28 cellular contexts compared by ENCODE assay signal in the genomic region with DNA sequence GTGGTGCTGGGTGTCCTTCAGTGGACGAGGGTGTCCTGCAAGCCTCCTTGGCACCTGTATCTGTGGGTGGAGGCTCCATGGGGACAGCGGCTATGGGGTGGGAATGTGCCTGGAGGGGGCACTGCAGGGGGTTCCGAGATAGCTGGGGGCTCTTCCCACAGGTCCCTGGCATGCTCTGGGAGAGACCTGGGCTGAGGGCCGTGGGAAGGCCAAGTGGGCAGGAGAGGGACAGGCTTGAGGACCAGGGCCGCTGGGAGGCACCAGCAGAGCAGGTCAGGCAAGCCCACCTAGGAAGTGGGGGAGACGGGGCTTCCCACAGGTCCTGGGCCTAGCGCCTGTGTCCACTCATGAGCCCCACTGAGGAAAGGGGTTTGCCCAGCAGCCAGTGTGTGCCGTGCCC. TPM values are rescaled to one million over a fixed set of nuclear protein-coding genes. Genes with fewer than 3 reads are reported as not detected.
DNase-seq lines count a peak whose midpoint lies in the region; ATAC-seq, FAIRE-seq and TF ChIP-seq lines count a peak whose summit lies in the region.
"Had no signal": no experiment of that assay in that cellular context is flagged by ENCODE, and none has a peak within 500 bp of the region (broad histone marks: within the 10 kb centered on the region; RNA-seq: fewer than 3 reads in every experiment).

No MANE protein-coding gene starts in this region.

- no peak overlapping the region for H4K5ac ChIP-seq in H1 (ENCODE audit: insufficient read length, low read depth, low read length)

- intact Hi-C loops in activated T-helper 1 cell treated with anti-CD3 and anti-CD28 coated beads, Interleukin-12 subunit alpha, Interleukin-12 subunit beta, Interleukin-2, Interleukin-4 antibody, amounts not matched to agents 30 ng/mL and 10 ng/mL and 1 ng/mL, durations not matched to agents 14 hours and 24 hours and 36 hours (cut with micrococcal nuclease) = no loop called here

- H2AFZ ChIP-seq in H1 (ENCODE audit: low read length) (no peak overlapping the region), mesenchymal stem cell (ENCODE audit: low read depth, low read length) (no peak overlapping the region), osteoblast (ENCODE audit: low read length) (no peak overlapping the region)

- peaks cover 3% of the 10 kb centered on the region for H3K27me3 Mint-ChIP-seq in activated T-helper 1 cell treated with anti-CD3 and anti-CD28 coated beads, Interleukin-12 subunit alpha, Interleukin-12 subunit beta, Interleukin-2, Interleukin-4 antibody, amounts not matched to agents 30 ng/mL and 10 ng/mL and 1 ng/mL, durations not matched to agents 14 hours and 24 hours and 36 hours (ENCODE audit: insufficient read depth)
- H3K27me3 Mint-ChIP-seq: CD8-positive, alpha-beta memory T cell had no signal

- peak overlapping the region; percentile 39; the same call in 1 of the 2 replicates for H2BK12ac ChIP-seq in H1 (ENCODE audit: low read depth, low read length)
- H2BK12ac ChIP-seq in mesenchymal stem cell (ENCODE audit: low read length in 2 of 2) = no peak overlapping the region

- H4K91ac ChIP-seq in H1 (replicated peaks; ENCODE audit: insufficient read length, low read length) (no peak overlapping the region), mesenchymal stem cell (ENCODE audit: low read length) (peak overlapping the region; percentile 37)

- H3K4ac ChIP-seq in H1 (replicated peaks; ENCODE audit: insufficient read length, low read depth, low read length) = peak overlapping the region; percentile 49
- no peak overlapping the region for H3K4ac ChIP-seq in mesenchymal stem cell (ENCODE audit: low read depth in 1 of 2, low read length in 2 of 2)

- WGBS in H1 (ENCODE audit: extremely low coverage in 1 of 2, insufficient coverage in 1 of 2, insufficient read length in 1 of 2, insufficient replicate concordance in 2 of 2, low coverage in 1 of 2, low lambda C conversion rate in 2 of 2, missing lambda C conversion rate in 1 of 2), 2 experiments = 87% methylated on average over 7 of the region's 8 CpGs; no CpG with 5 or more reads in 1 of the 2 experiments
- 94% methylated on average over 8 of the region's 8 CpGs for WGBS in mesenchymal stem cell

- no peaks in the 10 kb centered on the region for H3K9me3 ChIP-seq in H1 (ENCODE audit: insufficient read depth in 2 of 2, low read depth in 1 of 2, low read length in 1 of 2)
- H3K9me3 ChIP-seq in mesenchymal stem cell (ENCODE audit: control insufficient read depth, low read length) = no peaks in the 10 kb centered on the region
- H3K9me3 ChIP-seq in osteoblast (ENCODE audit: low read depth, low read length) = no peaks in the 10 kb centered on the region
- H3K9me3 ChIP-seq: BE2C, BLaER1 had no signal

- H3K27me3 ChIP-seq in H1 (replicated peaks in 1 of 4; ENCODE audit: control insufficient read depth in 3 of 4, extremely low read depth in 1 of 4, insufficient read depth in 3 of 4, low read length in 3 of 4) (no peaks in the 10 kb centered on the region), mesenchymal stem cell (ENCODE audit: control insufficient read depth in 1 of 2, insufficient read depth in 1 of 2, low read length in 2 of 2) (no peaks in the 10 kb centered on the region), osteoblast (ENCODE audit: insufficient read depth, low read length) (no peaks in the 10 kb centered on the region)
- H3K27me3 ChIP-seq: BE2C, BLaER1 had no signal

- no peak overlapping the region for H3K14ac ChIP-seq in H1 (ENCODE audit: insufficient read length)
- H3K14ac ChIP-seq in mesenchymal stem cell (ENCODE audit: low read length in 2 of 2) = no peak overlapping the region

- TF ChIP-seq CTCF in VCaP (conservative IDR thresholded peaks at IDR 0.05) (no peak), H1 (IDR thresholded peaks at IDR 0.05; ENCODE audit: control extremely low read depth in 1 of 3, insufficient read depth in 1 of 3, low read depth in 1 of 3, low read length in 3 of 3) (no peak), osteoblast (IDR thresholded peaks at IDR 0.05; ENCODE audit: extremely low read depth, low read depth, low read length) (no peak)

- H2BK5ac ChIP-seq in H1 (ENCODE audit: low read depth, low read length) = no peak overlapping the region
- no peak overlapping the region for H2BK5ac ChIP-seq in mesenchymal stem cell (ENCODE audit: low read depth, low read length, poor library complexity, severe bottlenecking)

- no peaks in the 10 kb centered on the region for H3K4me1 Mint-ChIP-seq in activated T-helper 1 cell treated with anti-CD3 and anti-CD28 coated beads, Interleukin-12 subunit alpha, Interleukin-12 subunit beta, Interleukin-2, Interleukin-4 antibody, amounts not matched to agents 30 ng/mL and 10 ng/mL and 1 ng/mL, durations not matched to agents 14 hours and 24 hours and 36 hours (ENCODE audit: low read depth)

- no peaks in the 10 kb centered on the region for H3K36me3 Mint-ChIP-seq in activated T-helper 1 cell treated with anti-CD3 and anti-CD28 coated beads, Interleukin-12 subunit alpha, Interleukin-12 subunit beta, Interleukin-2, Interleukin-4 antibody, amounts not matched to agents 30 ng/mL and 10 ng/mL and 1 ng/mL, durations not matched to agents 14 hours and 24 hours and 36 hours (ENCODE audit: low read depth)
- H3K36me3 Mint-ChIP-seq: CD14-positive monocyte; CD4-positive, alpha-beta memory T cell; CD4-positive, CD25-positive, alpha-beta regulatory T cell had no signal

- H2BK120ac ChIP-seq in H1 (replicated peaks; ENCODE audit: low read depth, low read length) (no peak overlapping the region), mesenchymal stem cell (ENCODE audit: low read depth, low read length) (no peak overlapping the region)

- H3K23me2 ChIP-seq in H1 (ENCODE audit: low read depth, low read length) = peaks cover 2% of the 10 kb centered on the region; the same call in 1 of the 2 replicates

- FAIRE-seq in H1 (lab: Jason Lieb, UNC) = no peak
- FAIRE-seq: A204.1, G401.6, GM12891 had no signal

- H3K4me2 ChIP-seq in H1 (ENCODE audit: insufficient read depth in 1 of 2, low read depth in 2 of 2, low read length in 2 of 2) (no peak overlapping the region), mesenchymal stem cell (ENCODE audit: low read length, poor library complexity, severe bottlenecking) (no peak overlapping the region), osteoblast (ENCODE audit: insufficient read depth, low read length) (no peak overlapping the region)
- H3K4me2 ChIP-seq: BLaER1 had no signal

- H3K36me3 ChIP-seq in H1 (ENCODE audit: control insufficient read depth in 2 of 4, insufficient read depth in 4 of 4, low read length in 3 of 4) (no peaks in the 10 kb centered on the region), mesenchymal stem cell (ENCODE audit: control insufficient read depth in 1 of 2, insufficient read depth in 2 of 2, low read depth in 1 of 2, low read length in 2 of 2) (no peaks in the 10 kb centered on the region), osteoblast (ENCODE audit: insufficient read depth, low read length) (no peaks in the 10 kb centered on the region)
- H3K36me3 ChIP-seq: BE2C, BLaER1 had no signal

- no peak for TF ChIP-seq EP300 in H1 (IDR thresholded peaks at IDR 0.05; ENCODE audit: borderline replicate concordance in 1 of 2, low read depth in 2 of 2, low read length in 2 of 2)

- DNase-seq in H1 (ENCODE audit: low read depth in 1 of 2, low spot score in 2 of 2) (no peak), mesenchymal stem cell (no peak), osteoblast (ENCODE audit: insufficient read length, low spot score, missing footprints) (peak; percentile 59), T-helper 9 cell (no peak), G401 (ENCODE audit: low spot score) (no peak)
- DNase-seq in activated T-helper 1 cell treated with anti-CD3 and anti-CD28 coated beads, Interleukin-12 subunit alpha, Interleukin-12 subunit beta, Interleukin-2, Interleukin-4 antibody, amounts not matched to agents 30 ng/mL and 10 ng/mL and 1 ng/mL, durations not matched to agents 14 hours and 24 hours and 36 hours (ENCODE audit: low spot score) = no peak
- DNase-seq: 8988T; ACHN; BE2C; C1 segment of cervical spinal cord; CD4-positive, alpha-beta memory T cell; CD4-positive, CD25-positive, alpha-beta regulatory T cell; CD8-positive, alpha-beta memory T cell; COR-L47; DMS 273 treated with DMSO at 0.1 percent for 48 hours; DMS153; DMS53; DMS79; DND-41; EL; GF-D8 had no signal

- H3K9me3 Mint-ChIP-seq in activated T-helper 1 cell treated with anti-CD3 and anti-CD28 coated beads, Interleukin-12 subunit alpha, Interleukin-12 subunit beta, Interleukin-2, Interleukin-4 antibody, amounts not matched to agents 30 ng/mL and 10 ng/mL and 1 ng/mL, durations not matched to agents 14 hours and 24 hours and 36 hours = no peaks in the 10 kb centered on the region
- H3K9me3 Mint-ChIP-seq: CD14-positive monocyte; CD4-positive, CD25-positive, alpha-beta regulatory T cell; CD8-positive, alpha-beta memory T cell had no signal

- H3K56ac ChIP-seq in H1 (replicated peaks; ENCODE audit: insufficient read length, low read depth, low read length) = no peak overlapping the region

- H3K79me1 ChIP-seq in H1 (ENCODE audit: low read depth, low read length) (peaks cover 5% of the 10 kb centered on the region), mesenchymal stem cell (replicated peaks; ENCODE audit: low read length, poor library complexity, severe bottlenecking) (no peaks in the 10 kb centered on the region)

- no peak for ATAC-seq in GM18861 (IDR thresholded peaks at IDR 0.05; ENCODE audit: unreplicated experiment)

- 0 out of 2 replicates have a peak overlapping the region, but pooled peaks have one; percentile 19 for H3K18ac ChIP-seq in H1 (ENCODE audit: extremely low read depth, low read length)
- no peak overlapping the region for H3K18ac ChIP-seq in mesenchymal stem cell (ENCODE audit: low read depth in 1 of 2, low read length in 2 of 2)

- peak overlapping the region; percentile 43; the same call in 1 of the 2 replicates for H3K27ac ChIP-seq in VCaP
- no peak overlapping the region for H3K27ac ChIP-seq in H1 (ENCODE audit: low read depth, low read length)
- no peak overlapping the region for H3K27ac ChIP-seq in mesenchymal stem cell (ENCODE audit: low read length, poor library complexity, severe bottlenecking)
- no peak overlapping the region for H3K27ac ChIP-seq in osteoblast (ENCODE audit: low read depth, low read length)
- H3K27ac ChIP-seq: BLaER1 had no signal

- CTCF ChIA-PET in H1 (lab: Charles Lee; ENCODE audit: partially characterized antibody) = interaction anchor here (1.2 to 2.0 kb wide), 3 partner anchors 29 to 43 kb away, joined by 3 to 7 read pairs (median 4); no protein-coding TSS in a partner anchor

- H3K27ac Mint-ChIP-seq in activated T-helper 1 cell treated with anti-CD3 and anti-CD28 coated beads, Interleukin-12 subunit alpha, Interleukin-12 subunit beta, Interleukin-2, Interleukin-4 antibody, amounts not matched to agents 30 ng/mL and 10 ng/mL and 1 ng/mL, durations not matched to agents 14 hours and 24 hours and 36 hours = no peak overlapping the region
- H3K27ac Mint-ChIP-seq: CD4-positive, alpha-beta memory T cell; CD4-positive, CD25-positive, alpha-beta regulatory T cell; CD8-positive, alpha-beta memory T cell had no signal

- peak overlapping the region; percentile 89; the same call in 1 of the 2 replicates for H2AK5ac ChIP-seq in H1 (ENCODE audit: low read depth, low read length)
- no peak overlapping the region for H2AK5ac ChIP-seq in mesenchymal stem cell (ENCODE audit: low read length, severe bottlenecking)

- no peak overlapping the region for H3K4me3 Mint-ChIP-seq in activated T-helper 1 cell treated with anti-CD3 and anti-CD28 coated beads, Interleukin-12 subunit alpha, Interleukin-12 subunit beta, Interleukin-2, Interleukin-4 antibody, amounts not matched to agents 30 ng/mL and 10 ng/mL and 1 ng/mL, durations not matched to agents 14 hours and 24 hours and 36 hours
- H3K4me3 Mint-ChIP-seq: CD14-positive monocyte; CD4-positive, alpha-beta memory T cell; CD4-positive, CD25-positive, alpha-beta regulatory T cell; CD8-positive, alpha-beta memory T cell had no signal

- no peak overlapping the region for H4K8ac ChIP-seq in H1 (ENCODE audit: extremely low read depth, insufficient read depth, low read length)
- H4K8ac ChIP-seq in mesenchymal stem cell (ENCODE audit: low read length) = no peak overlapping the region

- no peak overlapping the region for H2BK20ac ChIP-seq in H1 (ENCODE audit: low read length)

- H3K4me3 ChIP-seq in H1 (ENCODE audit: extremely low read depth in 1 of 4, insufficient read depth in 2 of 4, low read depth in 3 of 4, low read length in 4 of 4) (no peak overlapping the region), mesenchymal stem cell (ENCODE audit: insufficient read depth in 1 of 2, low read depth in 1 of 2, low read length in 2 of 2) (no peak overlapping the region), osteoblast (ENCODE audit: insufficient read depth, low read length) (no peak overlapping the region)
- H3K4me3 ChIP-seq: BLaER1 had no signal

- no peak overlapping the region for H3K9ac ChIP-seq in H1 (replicated peaks in 1 of 4; ENCODE audit: extremely low read depth in 1 of 4, low read depth in 3 of 4, low read length in 3 of 4)
- no peak overlapping the region for H3K9ac ChIP-seq in mesenchymal stem cell (ENCODE audit: low read length)
- H3K9ac ChIP-seq: BLaER1 had no signal

- H3K23ac ChIP-seq in H1 (ENCODE audit: insufficient read length) = no peak overlapping the region
- H3K23ac ChIP-seq in mesenchymal stem cell (ENCODE audit: low read length in 2 of 2) = no peak overlapping the region

- POLR2A ChIA-PET in H1 (lab: Charles Lee; ENCODE audit: partially characterized antibody) = interaction anchor here (1.2 to 3.8 kb wide), 4 partner anchors 29 to 48 kb away, joined by 3 to 14 read pairs (median 4); no protein-coding TSS in a partner anchor

- in situ Hi-C loops in G401 (cut with HindIII; ENCODE audit: low sequenced_read_pairs) = no loop called here

- H3K79me2 ChIP-seq in H1 (ENCODE audit: control insufficient read depth in 1 of 2, insufficient read depth in 2 of 2, low read length in 2 of 2) (peaks cover 0 to 9% of the 10 kb centered on the region in 2 experiments; a peak in 1 of 4 replicates), osteoblast (ENCODE audit: insufficient read depth, low read length) (no peaks in the 10 kb centered on the region)

- no peak for TF ChIP-seq RAD21 in H1 (IDR thresholded peaks at IDR 0.05 in 1 of 2, conservative IDR thresholded peaks at IDR 0.05 in 1 of 2; ENCODE audit: low read depth in 2 of 2, low read length in 2 of 2)

- TF ChIP-seq POLR2A in H1 (IDR thresholded peaks at IDR 0.05; ENCODE audit: control extremely low read depth in 1 of 2, low read depth in 2 of 2, low read length in 2 of 2) = no peak

- H4K20me1 ChIP-seq in H1 (replicated peaks in 1 of 2; ENCODE audit: control insufficient read depth in 1 of 2, insufficient read depth in 2 of 2, low read length in 2 of 2) = peaks cover 0 to 2% of the 10 kb centered on the region in 2 experiments
- H4K20me1 ChIP-seq in osteoblast (ENCODE audit: insufficient read depth, low read length) = no peaks in the 10 kb centered on the region
- H4K20me1 ChIP-seq: BLaER1 had no signal

- H2BK15ac ChIP-seq in H1 (ENCODE audit: low read length) (no peak overlapping the region), mesenchymal stem cell (ENCODE audit: low read depth, poor library complexity, severe bottlenecking) (no peak overlapping the region)

- H3K4me1 ChIP-seq in H1 (replicated peaks in 1 of 4; ENCODE audit: control insufficient read depth in 3 of 4, insufficient read depth in 4 of 4, low read length in 3 of 4) = peaks cover 17 to 58% (median 38%) of the 10 kb centered on the region in 4 experiments
- peaks cover 18% of the 10 kb centered on the region for H3K4me1 ChIP-seq in mesenchymal stem cell (ENCODE audit: control insufficient read depth, insufficient read depth, low read depth, low read length)
- H3K4me1 ChIP-seq in osteoblast (ENCODE audit: insufficient read depth, low read length) = peaks cover 21% of the 10 kb centered on the region
- H3K4me1 ChIP-seq: BE2C had no signal

RNA-seq across cellular contexts. Expression of gene LRRC75A, which starts 9.7 kb away (rescaled TPM):
- total RNA-seq in H1 (2021; fragmentation: NEBNext Ultra II Directional; extraction: Animal tissue kit (Norgen Biotek cat#: 25700)) = 7.2 and 9.9 TPM in 2 replicates
- 9.7 and 10.5 TPM in 2 replicates for polyA plus RNA-seq in H1 (2011; rRNA removed)
- polyA plus RNA-seq in H1 (2011; cell fraction: cytosol; rRNA removed) = 9.6 TPM
- 12.6 TPM for polyA plus RNA-seq in H1 (2011; cell fraction: nucleus; rRNA removed)
- polyA plus RNA-seq in H1 (2012, experiment 1 of 2) = 4.8 to 8.9 TPM (median 7.2 TPM) in 4 replicates
- 4.5 TPM for polyA plus RNA-seq in H1 (2012, experiment 2 of 2)
- 5.1 TPM for polyA plus RNA-seq in H1 (2013, experiment 1 of 2)
- polyA plus RNA-seq in H1 (2013, experiment 2 of 2) = 5.4 TPM
- 7.3 and 8.1 TPM in 2 replicates for polyA minus RNA-seq in H1 (2011; rRNA and poly(A)+ RNA removed)
- 5.5 TPM for polyA minus RNA-seq in H1 (2011; cell fraction: cytosol; rRNA and poly(A)+ RNA removed)
- polyA minus RNA-seq in H1 (2011; cell fraction: nucleus; rRNA and poly(A)+ RNA removed) = 20.8 TPM
- polyA plus RNA-seq in mesenchymal stem cell (2013, experiment 1 of 2) = 0.44 TPM
- polyA plus RNA-seq in mesenchymal stem cell (2013, experiment 2 of 2) = 0.48 TPM
- 0.88 and 1.4 TPM in 2 replicates for total RNA-seq in osteoblast
- 0.24 and 0.86 TPM in 2 replicates for total RNA-seq in G401 (2014; rRNA removed; shearing (Covaris generic))
- total RNA-seq in activated T-helper 1 cell treated with anti-CD3 and anti-CD28 coated beads, Interleukin-12 subunit alpha, Interleukin-12 subunit beta, Interleukin-2, Interleukin-4 antibody, amounts not matched to agents 30 ng/mL and 10 ng/mL and 1 ng/mL, durations not matched to agents 14 hours and 24 hours and 36 hours = 1.6 TPM in 2 replicates
